ENCODE assay signal across 8 cellular contexts in genomic region chr6:21588812-21589811, GRCh38. TPM values are rescaled to one million over a fixed set of nuclear protein-coding genes. Genes with fewer than 3 reads are reported as not detected.
A peak's percentile ranks its signal among the peaks of the same experiment; 100 is the strongest.
DNase-seq lines count a peak whose midpoint lies in the region; TF ChIP-seq lines count a peak whose summit lies in the region.

No MANE protein-coding gene starts in this region.

- H3K27me3 ChIP-seq in GM23248 (replicated peaks; ENCODE audit: insufficient read depth): no peaks in the 10 kb centered on the region

- peak overlapping the region; percentile 96 for H3K4me2 ChIP-seq in GM23248 (ENCODE audit: unreplicated experiment)

- H3K9me3 Mint-ChIP-seq in activated T-helper 2 cell treated with anti-CD3 and anti-CD28 coated beads, Interferon-gamma antibody, Interleukin-2, Interleukin-4, amounts not matched to agents 10 μg/mL and 5 μg/mL and 100 μg/mL, durations not matched to agents 14 hours and 24 hours and 36 hours: no peaks in the 10 kb centered on the region
- peaks cover under 1% of the 10 kb centered on the region for H3K9me3 Mint-ChIP-seq in nephron

- H3K27me3 Mint-ChIP-seq in activated T-helper 2 cell treated with anti-CD3 and anti-CD28 coated beads, Interferon-gamma antibody, Interleukin-2, Interleukin-4, amounts not matched to agents 10 μg/mL and 5 μg/mL and 100 μg/mL, durations not matched to agents 14 hours and 24 hours and 36 hours (ENCODE audit: low read depth): peaks cover 42% of the 10 kb centered on the region
- peaks cover 3% of the 10 kb centered on the region for H3K27me3 Mint-ChIP-seq in nephron (ENCODE audit: low read depth)

- H3K4me3 Mint-ChIP-seq in activated T-helper 2 cell treated with anti-CD3 and anti-CD28 coated beads, Interferon-gamma antibody, Interleukin-2, Interleukin-4, amounts not matched to agents 10 μg/mL and 5 μg/mL and 100 μg/mL, durations not matched to agents 14 hours and 24 hours and 36 hours (ENCODE audit: low read depth): peak overlapping the region; percentile 93
- peak overlapping the region; percentile 97 to 99 (median 98) for H3K4me3 Mint-ChIP-seq in nephron

- DNase-seq in ELR (ENCODE audit: low read depth): peak; percentile 86
- peak; percentile 92 for DNase-seq in GM23248
- peak; percentile 70 for DNase-seq in LHCN-M2 (ENCODE audit: low read depth)
- peak; percentile 86 for DNase-seq in RKO (ENCODE audit: low spot score)
- peak; percentile 75 for DNase-seq in activated T-helper 2 cell treated with anti-CD3 and anti-CD28 coated beads, Interferon-gamma antibody, Interleukin-2, Interleukin-4, amounts not matched to agents 10 μg/mL and 5 μg/mL and 100 μg/mL, durations not matched to agents 14 hours and 24 hours and 36 hours (ENCODE audit: low spot score)
- DNase-seq in fibroblast of pulmonary artery (ENCODE audit: low read depth): peak; percentile 92
- peak; percentile 70 for DNase-seq in stromal cell of bone marrow (ENCODE audit: low read depth)

- peak; percentile 92 for TF ChIP-seq CTCF in fibroblast of pulmonary artery (IDR thresholded peaks at IDR 0.05; ENCODE audit: low read length, missing control alignments)
- TF ChIP-seq CTCF in nephron (IDR thresholded peaks at IDR 0.05; ENCODE audit: unreplicated experiment in 3 of 3): peak; percentile 91 to 92 (median 91)

- WGBS in GM23248 (ENCODE audit: low coverage in 1 of 2, low lambda C conversion rate in 2 of 2, missing lambda C conversion rate in 2 of 2), 2 experiments: 1% methylated on average over 42 of the region's 42 CpGs

- H3K4me3 ChIP-seq in GM23248: peak overlapping the region; percentile 99
- H3K4me3 ChIP-seq in fibroblast of pulmonary artery (replicated peaks; ENCODE audit: low read depth, low read length): peak overlapping the region; percentile 78

- H3K4me1 Mint-ChIP-seq in activated T-helper 2 cell treated with anti-CD3 and anti-CD28 coated beads, Interferon-gamma antibody, Interleukin-2, Interleukin-4, amounts not matched to agents 10 μg/mL and 5 μg/mL and 100 μg/mL, durations not matched to agents 14 hours and 24 hours and 36 hours (ENCODE audit: low read depth): peaks cover 15% of the 10 kb centered on the region
- H3K4me1 Mint-ChIP-seq in nephron: peaks cover 19% of the 10 kb centered on the region

- peak overlapping the region; percentile 86 for H3K27ac Mint-ChIP-seq in activated T-helper 2 cell treated with anti-CD3 and anti-CD28 coated beads, Interferon-gamma antibody, Interleukin-2, Interleukin-4, amounts not matched to agents 10 μg/mL and 5 μg/mL and 100 μg/mL, durations not matched to agents 14 hours and 24 hours and 36 hours
- H3K27ac Mint-ChIP-seq in nephron: peak overlapping the region; percentile 99 to 100 (median 99)

- H3K4me1 ChIP-seq in GM23248 (ENCODE audit: insufficient read depth): 0 out of 2 replicates have a peak, but pooled peaks cover 4% of the 10 kb centered on the region

- H4K20me1 ChIP-seq in GM23248 (ENCODE audit: insufficient read depth): no peaks in the 10 kb centered on the region

- peak overlapping the region; percentile 47 for H3K27ac ChIP-seq in GM23248

- peak overlapping the region; percentile 100 for H2AFZ ChIP-seq in GM23248

- intact Hi-C loops in activated T-helper 2 cell treated with anti-CD3 and anti-CD28 coated beads, Interferon-gamma antibody, Interleukin-2, Interleukin-4, amounts not matched to agents 10 μg/mL and 5 μg/mL and 100 μg/mL, durations not matched to agents 14 hours and 24 hours and 36 hours (cut with micrococcal nuclease): loop anchor here (1.0 to 5.0 kb wide), 9 partner anchors 8 to 1187 kb away; partner anchors contain the start of gene E2F3

- H3K79me2 ChIP-seq in GM23248 (ENCODE audit: insufficient read depth): no peaks in the 10 kb centered on the region

- H3K9ac ChIP-seq in GM23248: peak overlapping the region; percentile 79

- H3K9me2 ChIP-seq in GM23248 (ENCODE audit: insufficient read depth): no peaks in the 10 kb centered on the region

- H3K9me3 ChIP-seq in GM23248 (ENCODE audit: low read depth): no peaks in the 10 kb centered on the region

- H3K36me3 ChIP-seq in GM23248 (ENCODE audit: low read depth): no peaks in the 10 kb centered on the region

- in situ Hi-C loops in GM23248 (cut with MboI): loop anchor here (10.0 kb wide), 2 partner anchors 714 to 1024 kb away; no protein-coding TSS in a partner anchor

- H3K36me3 Mint-ChIP-seq in activated T-helper 2 cell treated with anti-CD3 and anti-CD28 coated beads, Interferon-gamma antibody, Interleukin-2, Interleukin-4, amounts not matched to agents 10 μg/mL and 5 μg/mL and 100 μg/mL, durations not matched to agents 14 hours and 24 hours and 36 hours (ENCODE audit: low read depth): no peaks in the 10 kb centered on the region
- peaks cover under 1% of the 10 kb centered on the region for H3K36me3 Mint-ChIP-seq in nephron (ENCODE audit: low read depth)

- peaks cover 11% of the 10 kb centered on the region for H3F3A ChIP-seq in GM23248 (ENCODE audit: insufficient read depth)

RNA-seq across cellular contexts. Expression of gene SOX4, which starts 4.4 kb away (rescaled TPM):
- total RNA-seq in GM23248 (2014; rRNA removed; shearing (Covaris generic)): 3.0 and 4.5 TPM in 2 replicates
- polyA plus RNA-seq in GM23248 (2016; fragmentation: Nextera tagmentation; extraction: Ambion mirVana): 6.3 and 7.0 TPM in 2 replicates
- 4.3 and 6.2 TPM in 2 replicates for total RNA-seq in LHCN-M2 (2014; rRNA removed)
- polyA plus RNA-seq in LHCN-M2 (2012): 3.3 TPM
- 20.3 and 20.8 TPM in 2 replicates for total RNA-seq in activated T-helper 2 cell treated with anti-CD3 and anti-CD28 coated beads, Interferon-gamma antibody, Interleukin-2, Interleukin-4, amounts not matched to agents 10 μg/mL and 5 μg/mL and 100 μg/mL, durations not matched to agents 14 hours and 24 hours and 36 hours

Comparison
In these comparisons a context has a peak if more than half of its experiments do, and no peak if none do; other contexts are left out.
1. Peak in every context shown above with its lines: DNase-seq, H3K4me3 ChIP-seq and H3K27ac ChIP-seq.